ENCODE assay signal across 7 cellular contexts in the genomic region with DNA sequence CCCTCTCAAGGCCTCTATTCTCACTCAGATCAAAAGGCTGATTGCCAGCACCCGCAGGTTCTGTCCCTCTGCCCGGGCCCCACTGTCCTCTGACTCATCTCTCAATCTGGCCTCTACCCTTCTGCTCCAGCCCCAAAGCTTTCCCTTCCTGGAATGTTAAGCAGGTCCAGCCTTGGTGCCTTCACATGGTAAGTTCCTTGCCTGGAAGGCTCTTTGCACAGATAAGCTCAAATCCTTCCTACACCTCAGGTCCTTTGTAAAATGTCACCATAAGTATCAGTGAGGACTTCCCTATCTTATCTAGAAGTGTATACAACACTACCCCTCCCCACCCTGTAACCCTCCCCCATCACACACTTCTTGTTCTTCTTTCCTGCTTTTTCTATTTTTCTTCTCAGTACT. TPM values are rescaled to one million over a fixed set of nuclear protein-coding genes. Genes with fewer than 3 reads are reported as not detected.
DNase-seq lines count a peak whose midpoint lies in the region; ATAC-seq and TF ChIP-seq lines count a peak whose summit lies in the region.
"Had no signal": no experiment of that assay in that cellular context is flagged by ENCODE, and none has a peak within 500 bp of the region (broad histone marks: within the 10 kb centered on the region; RNA-seq: fewer than 3 reads in every experiment).

No MANE protein-coding gene starts in this region.

- BruUV-seq in PC-3 (replicated peaks; lab: Mats Ljungman, UMichigan): no TSS peak

- CTCF ChIA-PET in PC-3 (lab: Charles Lee): no interaction called here

- H3F3A ChIP-seq in PC-3 (ENCODE audit: low read length, unreplicated experiment): no peaks in the 10 kb centered on the region

- intact Hi-C loops in PC-3 (cut with micrococcal nuclease): no loop called here

- no peak overlapping the region for H2AFZ ChIP-seq in PC-3 (ENCODE audit: low read length)

- H3K27ac ChIP-seq in PC-3 (ENCODE audit: low read length): no peak overlapping the region

- POLR2A ChIA-PET in PC-3 (lab: Charles Lee; ENCODE audit: unreplicated experiment): no interaction called here

- H3K9me2 ChIP-seq in PC-3 (replicated peaks; ENCODE audit: low read length): no peaks in the 10 kb centered on the region

- H3K27me3 ChIP-seq in PC-3 (ENCODE audit: low read length): no peaks in the 10 kb centered on the region

- H3K4me3 ChIP-seq in PC-3 (ENCODE audit: low read length): no peak overlapping the region

- ATAC-seq in PC-3 (peak; percentile 27), GM21381 (IDR thresholded peaks at IDR 0.05; ENCODE audit: unreplicated experiment) (no peak)

- no peaks in the 10 kb centered on the region for H4K20me1 ChIP-seq in PC-3 (ENCODE audit: low read length)

- DNase-seq in AG20443 (ENCODE audit: low spot score): peak; percentile 90
- DNase-seq in PC-3: peak; percentile 14
- DNase-seq in fibroblast of the conjunctiva (ENCODE audit: low read depth): peak; percentile 41
- no peak for DNase-seq in HuH-7.5 (ENCODE audit: low spot score)
- DNase-seq in NCI-H1048 (lab: John Stamatoyannopoulos, UW): no peak
- DNase-seq: NCI-H2081 treated with DMSO at 0.1 percent for 48 hours had no signal

- H3K9me3 ChIP-seq in PC-3 (ENCODE audit: low read length): no peaks in the 10 kb centered on the region

- TF ChIP-seq CTCF in PC-3 (conservative IDR thresholded peaks at IDR 0.05; ENCODE audit: low read depth, low read length): no peak

- no peak overlapping the region for H3K9ac ChIP-seq in PC-3 (ENCODE audit: low read length)

- H3K4me2 ChIP-seq in PC-3 (ENCODE audit: low read length): no peak overlapping the region

- peaks cover 6% of the 10 kb centered on the region; the same call in 1 of the 2 replicates for H3K36me3 ChIP-seq in PC-3 (ENCODE audit: low read depth, low read length)

- no peaks in the 10 kb centered on the region for H3K79me2 ChIP-seq in PC-3 (ENCODE audit: low read length)

- no peaks in the 10 kb centered on the region for H3K4me1 ChIP-seq in PC-3 (ENCODE audit: insufficient read depth, low read length)

RNA-seq across cellular contexts. Expression of a gene that starts 22.2 kb away (rescaled TPM):
- total RNA-seq in PC-3 (2014; rRNA removed): 16.3 and 21.5 TPM in 2 replicates

RNA-seq across cellular contexts. Expression of a gene that starts 25.3 kb away (rescaled TPM):
- total RNA-seq in PC-3 (2014; rRNA removed): 40.7 and 44.3 TPM in 2 replicates

RNA-seq across cellular contexts. Expression of a gene that starts 25.6 kb away (rescaled TPM):
- total RNA-seq in PC-3 (2014; rRNA removed): 353 and 376 TPM in 2 replicates

RNA-seq across cellular contexts. Expression of a gene that starts 44.9 kb away (rescaled TPM):
- total RNA-seq in PC-3 (2014; rRNA removed): 22.5 and 28.4 TPM in 2 replicates

RNA-seq across cellular contexts. Expression of a gene that starts 52.2 kb away (rescaled TPM):
- 125 and 130 TPM in 2 replicates for total RNA-seq in PC-3 (2014; rRNA removed)

Comparison
In these comparisons a context has a peak if more than half of its experiments do, and no peak if none do; other contexts are left out.
1. DNase-seq: peak in AG20443 (single experiment), PC-3 (single experiment) and fibroblast of the conjunctiva (single experiment); none in HuH-7.5 (single experiment) and NCI-H1048 (single experiment).